ENCODE assay signal across 9 cellular contexts in genomic region chr19:51339687-51340656, GRCh38. TPM values are rescaled to one million over a fixed set of nuclear protein-coding genes. Genes with fewer than 3 reads are reported as not detected.
DNase-seq lines count a peak whose midpoint lies in the region; ATAC-seq and TF ChIP-seq lines count a peak whose summit lies in the region.
"Had no signal": no experiment of that assay in that cellular context is flagged by ENCODE, and none has a peak within 500 bp of the region (broad histone marks: within the 10 kb centered on the region; RNA-seq: fewer than 3 reads in every experiment).

No MANE protein-coding gene starts in this region.

- H3K27ac ChIP-seq in CD8-positive, alpha-beta T cell (ENCODE audit: low read depth, low read length), result no peak overlapping the region
- H3K27ac ChIP-seq in testis, result peak overlapping the region; percentile 18 to 80

- H3K27ac Mint-ChIP-seq in CD8-positive, alpha-beta T cell, result peak overlapping the region; percentile 32
- H3K27ac Mint-ChIP-seq in activated naive CD8-positive, alpha-beta T cell, result peak overlapping the region; percentile 83
- H3K27ac Mint-ChIP-seq in osteocyte (ENCODE audit: unreplicated experiment), result peak overlapping the region; percentile 89

- H3K36me3 ChIP-seq in CD8-positive, alpha-beta T cell (ENCODE audit: insufficient read depth, low read length), result no peaks in the 10 kb centered on the region
- H3K36me3 ChIP-seq in testis (ENCODE audit: low read depth, missing control alignments), result no peaks in the 10 kb centered on the region

- H3K36me3 Mint-ChIP-seq in CD8-positive, alpha-beta T cell, result peaks cover 4% of the 10 kb centered on the region
- H3K36me3 Mint-ChIP-seq in activated naive CD8-positive, alpha-beta T cell, result peaks cover 2% of the 10 kb centered on the region
- H3K36me3 Mint-ChIP-seq in osteocyte (ENCODE audit: unreplicated experiment), result peaks cover 4% of the 10 kb centered on the region

- peaks cover 16% of the 10 kb centered on the region for H3K4me1 ChIP-seq in CD8-positive, alpha-beta T cell (ENCODE audit: insufficient read depth, low read length)
- H3K4me1 ChIP-seq in testis, result no peaks in the 10 kb centered on the region

- H3K27me3 ChIP-seq in CD8-positive, alpha-beta T cell (ENCODE audit: insufficient read depth, low read length), result no peaks in the 10 kb centered on the region
- H3K27me3 ChIP-seq in testis, result no peaks in the 10 kb centered on the region

- H3K9me3 ChIP-seq in CD8-positive, alpha-beta T cell (ENCODE audit: low read length), result no peaks in the 10 kb centered on the region
- no peaks in the 10 kb centered on the region for H3K9me3 ChIP-seq in testis

- TF ChIP-seq POLR2A in testis (IDR thresholded peaks at IDR 0.05), result no peak

- CTCF ChIA-PET in CD8-positive, alpha-beta T cell (lab: Charles Lee), result interaction anchor here (0.6 to 2.2 kb wide), 13 partner anchors 11 to 317 kb away, joined by 3 to 14 read pairs (median 6); partner anchors contain the start of genes ETFB and NKG7

- WGBS in testis, 2 donors, result 1 to 5% methylated on average over 37 to 41 of the region's 107 CpGs

- intact Hi-C loops in CD8-positive, alpha-beta T cell (cut with DNase I, micrococcal nuclease), result loop anchor here (1.0 kb wide), 7 partner anchors 27 to 317 kb away; partner anchors contain the start of gene ZNF175 (in 1 of the 2)
- intact Hi-C loops in head of caudate nucleus (cut with DNase I), result no loop called here
- intact Hi-C loops in testis (cut with DNase I; ENCODE audit: low total_unique reads), result no loop called here

- H3K4me1 Mint-ChIP-seq in CD8-positive, alpha-beta T cell (ENCODE audit: low read depth), result peaks cover 13% of the 10 kb centered on the region
- peaks cover 20% of the 10 kb centered on the region for H3K4me1 Mint-ChIP-seq in activated naive CD8-positive, alpha-beta T cell (ENCODE audit: low read depth)
- H3K4me1 Mint-ChIP-seq in osteocyte (ENCODE audit: unreplicated experiment), result peaks cover 9% of the 10 kb centered on the region

- H3K9me3 Mint-ChIP-seq in CD8-positive, alpha-beta T cell, result no peaks in the 10 kb centered on the region
- no peaks in the 10 kb centered on the region for H3K9me3 Mint-ChIP-seq in activated naive CD8-positive, alpha-beta T cell (ENCODE audit: low read depth)
- no peaks in the 10 kb centered on the region for H3K9me3 Mint-ChIP-seq in osteocyte (ENCODE audit: unreplicated experiment)

- POLR2A ChIA-PET in CD8-positive, alpha-beta T cell (lab: Charles Lee), result interaction anchor here (0.6 to 1.1 kb wide), 2 partner anchors 28 to 123 kb away, joined by 3 read pairs; no protein-coding TSS in a partner anchor

- peak; percentile 71 to 84 (median 82) for DNase-seq in CD8-positive, alpha-beta T cell
- DNase-seq in HUDEP-2 (lab: John Stamatoyannopoulos, UW; ENCODE audit: unreplicated experiment in 76 of 76), result peak; percentile 75 to 100 (median 99)
- DNase-seq in SKM-1 (lab: John Stamatoyannopoulos, UW; ENCODE audit: unreplicated experiment), result peak; percentile 38
- DNase-seq in head of caudate nucleus, result peak; percentile 83 to 99 (median 95)
- peak; percentile 99 for DNase-seq in osteocyte (ENCODE audit: extremely low spot score, unreplicated experiment)
- DNase-seq in testis, result peak; percentile 100

- no peak for TF ChIP-seq CTCF in CD8-positive, alpha-beta T cell (IDR thresholded peaks at IDR 0.05)
- peak; percentile 22 for TF ChIP-seq CTCF in osteocyte (IDR thresholded peaks at IDR 0.05)
- peak; percentile 21 to 61 (median 55) for TF ChIP-seq CTCF in testis (IDR thresholded peaks at IDR 0.05)

- peak overlapping the region; percentile 82 for H3K4me3 Mint-ChIP-seq in CD8-positive, alpha-beta T cell
- H3K4me3 Mint-ChIP-seq in activated naive CD8-positive, alpha-beta T cell, result peak overlapping the region; percentile 95
- H3K4me3 Mint-ChIP-seq in osteocyte (ENCODE audit: unreplicated experiment), result peak overlapping the region; percentile 87

- H3K4me3 ChIP-seq in CD8-positive, alpha-beta T cell (ENCODE audit: low read depth, low read length), result peak overlapping the region; percentile 71
- H3K4me3 ChIP-seq in testis, result peak overlapping the region; percentile 58 to 74

- no peaks in the 10 kb centered on the region for H3K27me3 Mint-ChIP-seq in CD8-positive, alpha-beta T cell (ENCODE audit: low read depth)
- H3K27me3 Mint-ChIP-seq in activated naive CD8-positive, alpha-beta T cell, result peaks cover 3% of the 10 kb centered on the region
- H3K27me3 Mint-ChIP-seq in osteocyte (ENCODE audit: unreplicated experiment), result no peaks in the 10 kb centered on the region

- peak; percentile 70 for ATAC-seq in CD8-positive, alpha-beta T cell
- peak; percentile 46 for ATAC-seq in GM19463 (IDR thresholded peaks at IDR 0.05; ENCODE audit: unreplicated experiment)

RNA-seq across cellular contexts. Expression of gene VSIG10L, which starts 2.0 kb away (rescaled TPM):
- total RNA-seq in CD8-positive, alpha-beta T cell, result not detected
- total RNA-seq in osteocyte (3.5 TPM in 2 replicates), testis (10 to 100 TPM; 10.5 to 12.0 TPM)
- polyA plus RNA-seq in testis (ENCODE audit: insufficient read depth, low read depth, low replicate concordance), result 5.8 TPM

RNA-seq across cellular contexts. Expression of gene ETFB, which starts 26.2 kb away (rescaled TPM):
- 10 to 100 TPM; 26.6 to 27.5 TPM for total RNA-seq in CD8-positive, alpha-beta T cell
- total RNA-seq in osteocyte (56.2 and 58.8 TPM in 2 replicates), testis (100 to 1,000 TPM; 110 to 146 TPM)
- polyA plus RNA-seq in testis (ENCODE audit: insufficient read depth, low read depth, low replicate concordance), result 109 TPM

RNA-seq across cellular contexts. Expression of gene IGLON5, which starts 28.5 kb away (rescaled TPM):
- total RNA-seq in CD8-positive, alpha-beta T cell, result not detected
- total RNA-seq in osteocyte, result not detected in 2 replicates
- 10 to 100 TPM; 13.3 to 16.0 TPM for total RNA-seq in testis
- 13.9 TPM for polyA plus RNA-seq in testis (ENCODE audit: insufficient read depth, low read depth, low replicate concordance)

RNA-seq across cellular contexts. Expression of gene CLDND2, which starts 28.8 kb away (rescaled TPM):
- total RNA-seq in CD8-positive, alpha-beta T cell, result 1 to 10 TPM; 1.3 to 2.3 TPM
- total RNA-seq in osteocyte (1.8 TPM in 1 of 2 replicates, not detected in the other), testis (10 to 100 TPM; 10.0 to 26.4 TPM)
- polyA plus RNA-seq in testis (ENCODE audit: insufficient read depth, low read depth, low replicate concordance), result 41.2 TPM
- total RNA-seq: subcutaneous adipose tissue had no signal

RNA-seq across cellular contexts. Expression of gene NKG7, which starts 32.5 kb away (rescaled TPM):
- total RNA-seq in CD8-positive, alpha-beta T cell, result 100 to 1,000 TPM; 159 to 169 TPM
- total RNA-seq in osteocyte (not detected in 2 replicates), testis (under 1 TPM in 1 of 2 donors, not detected in 1; 0.63 TPM)
- 8.7 TPM for polyA plus RNA-seq in testis (ENCODE audit: insufficient read depth, low read depth, low replicate concordance)

Comparison
In these comparisons a context has a peak if more than half of its experiments do, and no peak if none do; other contexts are left out.
1. DNase-seq: peak in every context shown above with its lines; median percentile 100 in testis; 99 in HUDEP-2; 99 in osteocyte; 95 in head of caudate nucleus; 82 in CD8-positive, alpha-beta T cell; 38 in SKM-1.
2. H3K27ac Mint-ChIP-seq: peak in every context shown above with its lines; median percentile 89 in osteocyte; 83 in activated naive CD8-positive, alpha-beta T cell; 32 in CD8-positive, alpha-beta T cell.
3. RNA of gene IGLON5, which starts 28.5 kb away (total RNA-seq): 13.3 to 16.0 TPM in testis; not detected in osteocyte and not detected in CD8-positive, alpha-beta T cell; every median in the first group is over 10 times any median in the second.
4. intact Hi-C loops: an anchor here in CD8-positive, alpha-beta T cell (1.0 kb wide); none called in head of caudate nucleus and testis.
5. Peak in every context shown above with its lines, with median percentiles within 50 percentile points of each other: H3K4me3 Mint-ChIP-seq.